Comparison of ENCODE assay signal across 9 cellular contexts in the genomic region with DNA sequence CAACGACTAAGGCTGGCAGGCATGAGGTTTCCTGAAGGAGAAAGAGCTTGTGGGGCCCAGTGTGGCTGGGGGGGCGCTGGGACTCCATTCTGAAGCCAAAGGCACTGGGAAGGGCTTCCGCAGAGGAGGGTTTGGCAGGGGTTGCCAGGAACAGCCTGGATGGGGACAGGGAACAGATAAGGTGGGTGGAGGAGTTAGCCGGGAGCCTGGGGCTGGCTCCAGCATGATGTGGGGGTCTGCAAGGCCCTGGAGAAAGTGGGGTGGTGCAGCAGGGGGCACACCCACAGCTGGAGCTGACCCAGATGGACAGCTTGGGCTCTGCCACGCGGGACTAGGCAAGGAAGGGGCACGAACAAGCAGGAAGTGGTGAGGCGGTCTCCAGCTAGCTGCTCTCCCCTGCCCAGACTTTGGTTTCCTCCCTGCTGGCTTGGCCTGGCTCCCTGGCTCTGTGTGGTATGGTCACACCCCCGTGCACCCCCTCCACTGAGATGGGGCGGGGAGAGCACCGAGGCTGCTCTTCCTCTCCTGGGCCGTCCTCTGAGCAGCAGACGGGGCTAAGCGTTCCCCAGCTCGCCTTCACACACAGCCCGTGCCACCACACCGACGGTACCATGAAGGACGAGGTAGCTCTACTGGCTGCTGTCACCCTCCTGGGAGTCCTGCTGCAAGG. TPM values are rescaled to one million over a fixed set of nuclear protein-coding genes. Genes with fewer than 3 reads are reported as not detected.
DNase-seq lines count a peak whose midpoint lies in the region; ATAC-seq, FAIRE-seq and TF ChIP-seq lines count a peak whose summit lies in the region.
"Had no signal": no experiment of that assay in that cellular context is flagged by ENCODE, and none has a peak within 500 bp of the region (broad histone marks: within the 10 kb centered on the region; RNA-seq: fewer than 3 reads in every experiment).

Gene LTC4S, plus strand, starts transcription at position 517 of the 670 bp plus-strand sequence. Its CDS starts 95 bp downstream, at position 612.

- no peak within 1 kb of the TSS for H2AFZ ChIP-seq in PC-9
- no peak within 1 kb of the TSS for H2AFZ ChIP-seq in GM12878 (ENCODE audit: control insufficient read depth, low read depth, low read length)

- in situ Hi-C loops in GM13976 (cut with MboI; ENCODE audit: low sequenced_read_pairs, unreplicated experiment): no loop called here
- in situ Hi-C loops in GM12878 (cut with MboI): loop anchor here (25.0 kb wide), 1 partner anchor 294 kb away; no protein-coding TSS in a partner anchor

- H3K4me2 ChIP-seq in PC-9 (peak within 1 kb of the TSS; percentile 93), GM12878 (ENCODE audit: control insufficient read depth, insufficient read depth) (peak within 1 kb of the TSS; percentile 96)

- SMC1A ChIA-PET in GM12878 (lab: Charles Lee; ENCODE audit: uncharacterized antibody, unreplicated experiment): interaction anchor here (0.9 to 1.2 kb wide), 4 partner anchors 8 to 132 kb away, joined by 3 to 4 read pairs (median 3); no protein-coding TSS in a partner anchor

- H3K79me2 ChIP-seq in PC-9 (ENCODE audit: low read depth) (peaks cover 9% of the 10 kb centered on the region; the same call in 1 of the 2 replicates), GM12878 (ENCODE audit: control insufficient read depth, insufficient read depth, low read length) (no peaks in the 10 kb centered on the region)

- H4K20me1 ChIP-seq in PC-9 (ENCODE audit: insufficient read depth): no peaks in the 10 kb centered on the region; the same call in 1 of the 2 replicates
- H4K20me1 ChIP-seq in GM12878 (ENCODE audit: control insufficient read depth, insufficient read depth): no peaks in the 10 kb centered on the region

- no peak for TF ChIP-seq EP300 in GM12878 (IDR thresholded peaks at IDR 0.05; ENCODE audit: borderline replicate concordance in 1 of 2, control insufficient read depth in 1 of 2, low read depth in 2 of 2, low read length in 2 of 2)

- H3K27me3 ChIP-seq in PC-9 (ENCODE audit: insufficient read depth, low read depth) (no peaks in the 10 kb centered on the region), GM12878 (replicated peaks in 1 of 2; ENCODE audit: control insufficient read depth in 2 of 2, insufficient read depth in 2 of 2, low read length in 1 of 2) (no peaks in the 10 kb centered on the region), iPS-20b (ENCODE audit: insufficient read depth, low read length) (0 out of 2 replicates have a peak, but pooled peaks cover 6% of the 10 kb centered on the region)

- no peak for TF ChIP-seq RAD21 in GM12878 (IDR thresholded peaks at IDR 0.05; ENCODE audit: insufficient read depth, low read depth, low read length)

- ATAC-seq in GM12878 (peak; percentile 38), HG02763 (IDR thresholded peaks at IDR 0.05; ENCODE audit: unreplicated experiment) (no peak), HG02981 (IDR thresholded peaks at IDR 0.05; ENCODE audit: unreplicated experiment) (no peak)
- peak; percentile 40 to 55 for ATAC-seq in stimulated activated naive B cell treated with anti-CD40 and anti-IgM and Interleukin-4, amounts not matched to agents 10 μg/mL and 1 μg/mL and 100 μg/mL, for 72 hours (replicated peaks)

- POLR2A ChIA-PET in PC-9 (lab: Charles Lee; ENCODE audit: unreplicated experiment) (interaction anchor here (0.6 kb wide), 1 partner anchor 14 kb away, joined by 3 read pairs; no protein-coding TSS in a partner anchor), GM12878 (lab: Charles Lee) (interaction anchor here (0.6 to 0.8 kb wide), 2 partner anchors 12 to 27 kb away, joined by 3 to 6 read pairs; no protein-coding TSS in a partner anchor)

- peaks cover 28% of the 10 kb centered on the region for H3F3A ChIP-seq in PC-9 (ENCODE audit: insufficient read depth, low read depth)

- DNase-seq in GM13976 (ENCODE audit: low spot score) (peak; percentile 38), PC-9 (no peak), GM12878 (ENCODE audit: low read depth, low spot score) (no peak)
- DNase-seq in stimulated activated naive B cell treated with anti-CD40 and anti-IgM and Interleukin-4, amounts not matched to agents 10 μg/mL and 1 μg/mL and 100 μg/mL, for 72 hours: peak; percentile 46
- no peak for DNase-seq in stimulated activated CD8-positive, alpha-beta memory T cell treated with anti-CD3 and anti-CD28 coated beads, Interleukin-4, amount 100 ng/mL, for 48 hours

- peaks cover 16 to 22% of the 10 kb centered on the region in 2 donors for H3K36me3 Mint-ChIP-seq in stimulated activated naive B cell treated with anti-CD40 and anti-IgM and Interleukin-4, amounts not matched to agents 10 μg/mL and 1 μg/mL and 100 μg/mL, for 72 hours

- TF ChIP-seq CTCF in GM13976 (IDR thresholded peaks at IDR 0.05; ENCODE audit: borderline replicate concordance, control extremely low read depth, extremely low read depth, insufficient read depth, missing control alignments) (no peak), PC-9 (conservative IDR thresholded peaks at IDR 0.05) (no peak), GM12878 (IDR thresholded peaks at IDR 0.05 in 2 of 3, conservative IDR thresholded peaks at IDR 0.05 in 1 of 3; ENCODE audit: control insufficient read depth in 2 of 3, extremely low read depth in 1 of 3, insufficient read depth in 1 of 3, low read depth in 3 of 3, low read length in 3 of 3) (no peak)

- TF ChIP-seq POLR2A in GM12878 (IDR thresholded peaks at IDR 0.05; ENCODE audit: low read depth, low read length): peak; percentile 58; the same call in 1 of the 2 replicates

- FAIRE-seq in GM12878 (lab: Jason Lieb, UNC): peak; percentile 52
- FAIRE-seq: islet of Langerhans had no signal

- intact Hi-C loops in PC-9 (cut with micrococcal nuclease; ENCODE audit: unreplicated experiment): loop anchor here (2.0 kb wide), 1 partner anchor 61 kb away; the partner anchor contains the start of gene MAML1
- intact Hi-C loops in GM12878 (cut with micrococcal nuclease; ENCODE audit: unreplicated experiment): no loop called here

- peak within 1 kb of the TSS; percentile 16; the same call in 1 of the 2 replicates for H3K9ac ChIP-seq in GM12878 (ENCODE audit: control insufficient read depth, insufficient read depth, low read length)
- 0 out of 2 replicates have a peak within 1 kb of the TSS, but pooled peaks have one; percentile 59 for H3K9ac ChIP-seq in iPS-20b (ENCODE audit: low read depth, low read length)

- RAD21 ChIA-PET in GM12878 (lab: Charles Lee; ENCODE audit: unreplicated experiment): interaction anchor here (1.5 kb wide), 1 partner anchor 115 kb away, joined by 5 read pairs; no protein-coding TSS in a partner anchor

- H3K4me1 ChIP-seq in PC-9 (replicated peaks; ENCODE audit: insufficient read depth) (peaks cover 17% of the 10 kb centered on the region), GM12878 (ENCODE audit: control insufficient read depth, insufficient read depth, low read length) (peaks cover 23% of the 10 kb centered on the region), iPS-20b (ENCODE audit: insufficient read depth, low read length) (peaks cover 7% of the 10 kb centered on the region; the same call in 1 of the 2 replicates)

- H3K4me3 Mint-ChIP-seq in stimulated activated naive B cell treated with anti-CD40 and anti-IgM and Interleukin-4, amounts not matched to agents 10 μg/mL and 1 μg/mL and 100 μg/mL, for 72 hours: peak within 1 kb of the TSS; percentile 52 to 55

- WGBS in GM12878 (ENCODE audit: insufficient coverage, insufficient replicate concordance, low lambda C conversion rate, missing lambda C conversion rate): 38% methylated on average over 19 of the region's 19 CpGs

- H3K9me2 ChIP-seq in PC-9 (ENCODE audit: insufficient read depth): no peaks in the 10 kb centered on the region

- peak within 1 kb of the TSS; percentile 80 for H3K27ac Mint-ChIP-seq in stimulated activated naive B cell treated with anti-CD40 and anti-IgM and Interleukin-4, amounts not matched to agents 10 μg/mL and 1 μg/mL and 100 μg/mL, for 72 hours

- BruUV-seq in PC-9 (replicated peaks; lab: Mats Ljungman, UMichigan): no TSS peak
- BruUV-seq in GM12878 (replicated peaks; lab: Mats Ljungman, UMichigan): no TSS peak

- H3K27me3 Mint-ChIP-seq in stimulated activated naive B cell treated with anti-CD40 and anti-IgM and Interleukin-4, amounts not matched to agents 10 μg/mL and 1 μg/mL and 100 μg/mL, for 72 hours: no peaks in the 10 kb centered on the region

- H3K4me1 Mint-ChIP-seq in stimulated activated naive B cell treated with anti-CD40 and anti-IgM and Interleukin-4, amounts not matched to agents 10 μg/mL and 1 μg/mL and 100 μg/mL, for 72 hours: peaks cover 32 to 51% of the 10 kb centered on the region in 2 donors

- H3K9me3 ChIP-seq in PC-9 (ENCODE audit: insufficient read depth, low read depth) (no peaks in the 10 kb centered on the region), GM12878 (replicated peaks; ENCODE audit: control insufficient read depth, insufficient read depth, low read length) (no peaks in the 10 kb centered on the region), iPS-20b (ENCODE audit: insufficient read depth, low read depth, low read length) (no peaks in the 10 kb centered on the region)

- H3K4me3 ChIP-seq in PC-9 (peak within 1 kb of the TSS; percentile 86), GM12878 (no peak within 1 kb of the TSS), iPS-20b (ENCODE audit: low read length) (peak within 1 kb of the TSS; percentile 66; the same call in 1 of the 2 replicates)

- H3K27ac ChIP-seq in PC-9 (no peak within 1 kb of the TSS), GM12878 (ENCODE audit: control insufficient read depth, insufficient read depth) (no peak within 1 kb of the TSS), iPS-20b (ENCODE audit: low read length) (no peak within 1 kb of the TSS)

- peaks cover 0 to 2% of the 10 kb centered on the region in 2 donors for H3K9me3 Mint-ChIP-seq in stimulated activated naive B cell treated with anti-CD40 and anti-IgM and Interleukin-4, amounts not matched to agents 10 μg/mL and 1 μg/mL and 100 μg/mL, for 72 hours

- H3K36me3 ChIP-seq in PC-9 (ENCODE audit: low read depth) (no peaks in the 10 kb centered on the region; the same call in 1 of the 2 replicates), GM12878 (ENCODE audit: control insufficient read depth in 2 of 2, insufficient read depth in 2 of 2, low read length in 1 of 2) (peaks cover 0 to 7% of the 10 kb centered on the region in 2 experiments; a peak in 2 of 4 replicates), iPS-20b (ENCODE audit: insufficient read depth, low read depth, low read length) (peaks cover 17% of the 10 kb centered on the region; the same call in 1 of the 2 replicates)

- CTCF ChIA-PET in PC-9 (lab: Charles Lee): no interaction called here
- CTCF ChIA-PET in GM12878 (lab: Yijun Ruan, JAX): interaction anchor here (0.6 to 2.9 kb wide), 6 partner anchors 12 to 114 kb away, joined by 3 to 14 read pairs (median 4); partner anchors contain the start of gene SQSTM1

RNA-seq across cellular contexts. Expression of gene LTC4S, which starts in this region (rescaled TPM):
- total RNA-seq in PC-9 (2021) (9.7 and 14.4 TPM in 2 replicates), GM12878 (2014; rRNA removed) (1.1 and 1.8 TPM in 2 replicates), GM12878 (2014; rRNA removed; fragmentation: Illumina TruSeq; extraction: Trizol) (not detected in 2 replicates), GM12878 (2021) (2.0 and 3.6 TPM in 2 replicates)
- total RNA-seq in GM12878 (2013; cell fraction: nucleolus; rRNA removed): 1.1 and 1.8 TPM in 2 replicates
- not detected for polyA plus RNA-seq in GM12878 (2011; ENCODE audit: low read depth)
- polyA plus RNA-seq in GM12878 (2011; rRNA removed) (not detected in 2 replicates), GM12878 (2014; fragmentation: Illumina TruSeq; extraction: Trizol) (not detected in 2 replicates), GM12878 (2014; fragmentation: Nextera tagmentation; extraction: Ambion mirVana) (not detected), GM12878 (2014; rRNA removed) (1.6 and 2.0 TPM in 2 replicates), GM12878 (2016; fragmentation: Nextera tagmentation; extraction: Ambion mirVana) (1 to 10 TPM in 1 of 2 experiments, under 1 TPM in 1; 0.78 to 1.3 TPM)
- polyA plus RNA-seq in GM12878 (2011; cell fraction: cytosol; rRNA removed): 0.13 and 0.20 TPM in 2 replicates
- 0.33 and 0.50 TPM in 2 replicates for polyA plus RNA-seq in GM12878 (2011; cell fraction: nucleus; rRNA removed)
- 0.66 TPM in 1 of 2 replicates, not detected in the other for polyA plus RNA-seq in GM12878 (2012)
- polyA minus RNA-seq in GM12878 (2011; rRNA and poly(A)+ RNA removed): not detected in 2 replicates
- not detected in 2 replicates for polyA minus RNA-seq in GM12878 (2011; cell fraction: cytosol; rRNA and poly(A)+ RNA removed)
- polyA minus RNA-seq in GM12878 (2011; cell fraction: nucleus; rRNA and poly(A)+ RNA removed): 0.73 and 0.77 TPM in 2 replicates

Comparison
In these comparisons a context has a peak if more than half of its experiments do, and no peak if none do; other contexts are left out.
1. DNase-seq: peak in GM13976 (single experiment) and stimulated activated naive B cell treated with anti-CD40 and anti-IgM and Interleukin-4, amounts not matched to agents 10 μg/mL and 1 μg/mL and 100 μg/mL, for 72 hours (single experiment); none in PC-9 (0 of 2), GM12878 (single experiment) and stimulated activated CD8-positive, alpha-beta memory T cell treated with anti-CD3 and anti-CD28 coated beads, Interleukin-4, amount 100 ng/mL, for 48 hours (single experiment).
2. ATAC-seq: peak in GM12878 (single experiment) and stimulated activated naive B cell treated with anti-CD40 and anti-IgM and Interleukin-4, amounts not matched to agents 10 μg/mL and 1 μg/mL and 100 μg/mL, for 72 hours (2 of 2); none in HG02763 (single experiment) and HG02981 (single experiment).